8 cellular contexts compared by ENCODE assay signal in the genomic region with DNA sequence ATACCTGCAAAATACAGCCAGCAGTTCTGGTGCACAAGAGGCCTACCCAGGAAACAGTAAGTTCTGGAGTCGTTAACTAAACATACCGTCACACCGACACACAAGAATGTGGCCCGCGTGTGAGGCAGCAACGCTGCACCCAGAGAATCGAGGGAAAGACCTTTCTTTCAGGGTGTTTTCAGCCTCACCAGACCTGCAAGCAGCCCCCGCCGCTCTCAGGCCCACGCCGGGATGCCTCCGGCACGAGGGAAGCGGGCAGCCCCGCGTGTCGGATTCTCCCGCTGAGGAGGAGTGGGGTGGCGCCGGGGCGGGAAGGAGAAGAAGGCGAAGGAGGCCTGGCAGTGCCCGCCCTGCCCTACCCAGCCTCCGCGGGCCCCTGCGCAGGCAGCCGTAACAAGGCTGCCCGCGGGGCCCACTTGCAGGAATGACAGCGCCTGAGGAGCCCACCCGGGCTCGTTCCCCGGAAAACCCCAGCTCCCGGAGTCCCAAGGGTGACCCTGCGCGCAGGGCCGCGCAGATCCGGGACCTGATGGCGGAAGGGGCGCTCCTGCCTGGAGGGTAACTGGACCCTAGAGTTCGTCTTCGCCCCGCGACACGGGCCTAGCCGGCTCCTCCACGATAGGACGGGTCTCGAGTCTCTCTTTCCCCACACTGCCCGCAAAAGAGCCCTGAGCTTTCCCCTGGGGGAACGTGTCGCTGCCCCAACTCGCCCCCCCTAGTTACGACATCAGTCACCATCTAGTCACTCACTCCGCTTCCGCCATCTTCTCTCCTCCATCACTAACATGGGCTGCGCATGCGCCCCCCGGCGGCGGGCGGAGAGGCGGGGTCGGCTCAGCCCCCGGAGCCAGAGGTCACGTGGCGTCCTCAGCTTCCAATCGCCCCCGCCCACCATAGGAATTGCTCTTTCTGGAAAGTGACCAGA. TPM values are rescaled to one million over a fixed set of nuclear protein-coding genes. Genes with fewer than 3 reads are reported as not detected.
DNase-seq lines count a peak whose midpoint lies in the region; ATAC-seq and TF ChIP-seq lines count a peak whose summit lies in the region.

A gene with protein sequence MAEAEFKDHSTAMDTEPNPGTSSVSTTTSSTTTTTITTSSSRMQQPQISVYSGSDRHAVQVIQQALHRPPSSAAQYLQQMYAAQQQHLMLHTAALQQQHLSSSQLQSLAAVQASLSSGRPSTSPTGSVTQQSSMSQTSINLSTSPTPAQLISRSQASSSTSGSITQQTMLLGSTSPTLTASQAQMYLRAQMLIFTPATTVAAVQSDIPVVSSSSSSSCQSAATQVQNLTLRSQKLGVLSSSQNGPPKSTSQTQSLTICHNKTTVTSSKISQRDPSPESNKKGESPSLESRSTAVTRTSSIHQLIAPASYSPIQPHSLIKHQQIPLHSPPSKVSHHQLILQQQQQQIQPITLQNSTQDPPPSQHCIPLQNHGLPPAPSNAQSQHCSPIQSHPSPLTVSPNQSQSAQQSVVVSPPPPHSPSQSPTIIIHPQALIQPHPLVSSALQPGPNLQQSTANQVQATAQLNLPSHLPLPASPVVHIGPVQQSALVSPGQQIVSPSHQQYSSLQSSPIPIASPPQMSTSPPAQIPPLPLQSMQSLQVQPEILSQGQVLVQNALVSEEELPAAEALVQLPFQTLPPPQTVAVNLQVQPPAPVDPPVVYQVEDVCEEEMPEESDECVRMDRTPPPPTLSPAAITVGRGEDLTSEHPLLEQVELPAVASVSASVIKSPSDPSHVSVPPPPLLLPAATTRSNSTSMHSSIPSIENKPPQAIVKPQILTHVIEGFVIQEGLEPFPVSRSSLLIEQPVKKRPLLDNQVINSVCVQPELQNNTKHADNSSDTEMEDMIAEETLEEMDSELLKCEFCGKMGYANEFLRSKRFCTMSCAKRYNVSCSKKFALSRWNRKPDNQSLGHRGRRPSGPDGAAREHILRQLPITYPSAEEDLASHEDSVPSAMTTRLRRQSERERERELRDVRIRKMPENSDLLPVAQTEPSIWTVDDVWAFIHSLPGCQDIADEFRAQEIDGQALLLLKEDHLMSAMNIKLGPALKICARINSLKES (minus strand): TSS at position 782 of the 925 bp plus-strand sequence. CDS start 18 bp downstream, at position 764.

- H3K9ac ChIP-seq in OCI-LY3 (ENCODE audit: low read length), result peak within 1 kb of the TSS; percentile 89

- H3K27ac Mint-ChIP-seq in endothelial cell (ENCODE audit: unreplicated experiment) (peak within 1 kb of the TSS; percentile 98), mesothelial cell of epicardium (peak within 1 kb of the TSS; percentile 99)

- peaks cover 18% of the 10 kb centered on the region; the same call in 1 of the 2 replicates for H4K20me1 ChIP-seq in OCI-LY3 (ENCODE audit: insufficient read depth, low read length)

- no peaks in the 10 kb centered on the region for H3K9me3 ChIP-seq in OCI-LY3 (ENCODE audit: insufficient read depth, low read length)

- peak; percentile 79 for ATAC-seq in GM21528 (IDR thresholded peaks at IDR 0.05; ENCODE audit: low FRiP score, unreplicated experiment)

- peaks cover 15% of the 10 kb centered on the region for H3K36me3 ChIP-seq in OCI-LY3 (replicated peaks; ENCODE audit: low read depth, low read length)

- H3K4me3 Mint-ChIP-seq in endothelial cell (ENCODE audit: unreplicated experiment), result peak within 1 kb of the TSS; percentile 99
- peak within 1 kb of the TSS; percentile 100 for H3K4me3 Mint-ChIP-seq in mesothelial cell of epicardium

- peak; percentile 91 for DNase-seq in DMS 273 treated with DMSO at 0.1 percent for 48 hours (lab: John Stamatoyannopoulos, UW)
- DNase-seq in HuH-7.5 (ENCODE audit: low spot score), result peak; percentile 94
- DNase-seq in activated CD8-positive, alpha-beta memory T cell treated with anti-CD3 and anti-CD28 coated beads, Interleukin-2, amount 50 U/mL, for 48 hours, result peak; percentile 95
- peak; percentile 94 for DNase-seq in endothelial cell (ENCODE audit: low spot score)
- peak; percentile 92 to 95 for DNase-seq in mesothelial cell of epicardium (ENCODE audit: low spot score in 2 of 2, unreplicated experiment in 2 of 2)
- peak; percentile 87 to 89 for DNase-seq in stimulated activated CD8-positive, alpha-beta memory T cell treated with anti-CD3 and anti-CD28 coated beads, Interleukin-15, amount 100 ng/mL, for 4 hours (ENCODE audit: low read depth in 2 of 2)

- H3K4me1 Mint-ChIP-seq in endothelial cell (ENCODE audit: unreplicated experiment), result peaks cover 19% of the 10 kb centered on the region
- peaks cover 25% of the 10 kb centered on the region for H3K4me1 Mint-ChIP-seq in mesothelial cell of epicardium

- H3K36me3 Mint-ChIP-seq in endothelial cell (ENCODE audit: low read depth, unreplicated experiment) (peaks cover 13% of the 10 kb centered on the region), mesothelial cell of epicardium (peaks cover 11% of the 10 kb centered on the region)

- H2AFZ ChIP-seq in OCI-LY3 (ENCODE audit: low read depth, low read length), result peak within 1 kb of the TSS; percentile 75

- H3K4me2 ChIP-seq in OCI-LY3 (ENCODE audit: low read length), result peak within 1 kb of the TSS; percentile 92

- H3K27me3 ChIP-seq in OCI-LY3 (ENCODE audit: low read depth, low read length), result no peaks in the 10 kb centered on the region

- H3K4me1 ChIP-seq in OCI-LY3 (ENCODE audit: low read length), result peaks cover 18% of the 10 kb centered on the region

- H3K27me3 Mint-ChIP-seq in endothelial cell (ENCODE audit: unreplicated experiment) (peaks cover 3% of the 10 kb centered on the region), mesothelial cell of epicardium (ENCODE audit: low read depth) (no peaks in the 10 kb centered on the region)

- H3K79me2 ChIP-seq in OCI-LY3 (ENCODE audit: low read length), result peaks cover 31% of the 10 kb centered on the region

- H3K27ac ChIP-seq in OCI-LY3 (ENCODE audit: low read length), result peak within 1 kb of the TSS; percentile 74

- peak within 1 kb of the TSS; percentile 80 for H3K4me3 ChIP-seq in OCI-LY3 (ENCODE audit: low read length)

- TF ChIP-seq CTCF in OCI-LY3 (IDR thresholded peaks at IDR 0.05; ENCODE audit: low read depth, low read length) (no peak), endothelial cell (IDR thresholded peaks at IDR 0.05; ENCODE audit: unreplicated experiment) (no peak), mesothelial cell of epicardium (IDR thresholded peaks at IDR 0.05; ENCODE audit: unreplicated experiment) (peak; percentile 15)

- no peaks in the 10 kb centered on the region for H3K9me3 Mint-ChIP-seq in endothelial cell (ENCODE audit: unreplicated experiment)
- no peaks in the 10 kb centered on the region for H3K9me3 Mint-ChIP-seq in mesothelial cell of epicardium

RNA-seq across cellular contexts. Expression of the gene that starts here (rescaled TPM):
- total RNA-seq in endothelial cell (ENCODE audit: unreplicated experiment) (32.4 TPM), mesothelial cell of epicardium (56.1 to 59.6 TPM (median 58.1 TPM) in 3 replicates)

Comparison
In these comparisons a context has a peak if more than half of its experiments do, and no peak if none do; other contexts are left out.
1. Peak in every context shown above with its lines: DNase-seq, ATAC-seq, H3K4me3 ChIP-seq and H3K27ac ChIP-seq.